8 cellular contexts compared by ENCODE assay signal in the genomic region with DNA sequence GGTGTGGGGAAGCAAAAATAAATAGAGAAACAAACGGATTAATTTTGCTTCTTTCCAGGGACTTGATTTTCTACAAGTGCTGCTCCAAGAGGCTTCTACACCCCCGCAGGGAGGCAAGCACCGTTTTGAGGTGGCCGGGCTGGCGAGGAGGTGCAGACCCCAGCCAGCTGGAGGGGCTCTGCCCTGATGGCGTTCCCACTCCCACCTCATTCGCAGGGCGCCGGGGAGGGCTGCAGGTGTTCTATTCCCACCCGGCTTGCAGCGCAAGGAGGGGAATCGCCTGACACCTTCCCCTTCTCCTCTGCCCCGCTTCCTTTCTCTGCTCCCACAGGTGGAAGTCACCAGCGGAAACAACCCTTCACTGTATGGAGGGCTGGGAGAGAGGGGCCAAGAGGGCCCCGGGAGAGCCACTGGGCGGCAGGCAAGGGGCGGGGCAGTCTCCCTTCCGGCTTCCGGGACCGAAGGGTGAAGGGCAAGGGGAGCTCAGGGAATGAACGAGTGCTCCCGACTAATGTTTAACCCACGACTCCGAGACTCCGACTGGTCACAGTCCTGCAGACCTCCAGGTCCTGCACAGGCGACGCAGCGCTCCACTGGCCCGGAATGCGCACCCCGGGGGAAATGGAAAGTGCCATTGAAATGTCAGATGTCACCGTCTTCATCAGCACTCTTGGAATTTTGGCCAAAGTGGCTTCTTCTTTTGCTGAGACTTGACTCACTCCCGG. TPM values are rescaled to one million over a fixed set of nuclear protein-coding genes. Genes with fewer than 3 reads are reported as not detected.
DNase-seq lines count a peak whose midpoint lies in the region; ATAC-seq and TF ChIP-seq lines count a peak whose summit lies in the region.

No MANE protein-coding gene starts in this region.

- TF ChIP-seq CTCF in dorsolateral prefrontal cortex (IDR thresholded peaks at IDR 0.05 in 54 of 56, conservative IDR thresholded peaks at IDR 0.05 in 2 of 56; ENCODE audit: low read depth in 1 of 56, partially characterized antibody in 56 of 56) (no peak), lung (IDR thresholded peaks at IDR 0.05; ENCODE audit: control extremely low read depth, extremely low read depth) (no peak)

- H3K9me3 ChIP-seq in HUES64 (ENCODE audit: insufficient read depth, low read depth, low read length) (no peaks in the 10 kb centered on the region), lung (ENCODE audit: control insufficient read depth in 2 of 2, insufficient read depth in 1 of 2, low read length in 1 of 2) (no peaks in the 10 kb centered on the region)

- H3K27ac Mint-ChIP-seq in stimulated activated naive B cell treated with anti-CD40 and anti-IgM and Interleukin-4, amounts not matched to agents 10 μg/mL and 1 μg/mL and 100 μg/mL, for 72 hours: peak overlapping the region; percentile 97

- H3K4me1 ChIP-seq in HUES64 (ENCODE audit: insufficient read depth, low read length) (no peaks in the 10 kb centered on the region), lung (ENCODE audit: control insufficient read depth in 2 of 2, insufficient read depth in 2 of 2, low read length in 2 of 2) (peaks cover 0 to 1% of the 10 kb centered on the region in 2 donors)

- H3K27ac ChIP-seq in HUES64 (ENCODE audit: low read depth, low read length): no peak overlapping the region
- H3K27ac ChIP-seq in dorsolateral prefrontal cortex: peak overlapping the region in 53 of 59 donors; percentile 4 to 92 (median 78)
- H3K27ac ChIP-seq in lung (ENCODE audit: low read depth in 1 of 2, low read length in 1 of 2): peak overlapping the region; percentile 76 to 77

- H3K36me3 ChIP-seq in HUES64 (ENCODE audit: insufficient read depth, low read length) (peaks cover 1% of the 10 kb centered on the region; the same call in 1 of the 2 replicates), lung (ENCODE audit: control insufficient read depth in 2 of 2, insufficient read depth in 2 of 2, low read length in 2 of 2) (no peaks in the 10 kb centered on the region)

- no peaks in the 10 kb centered on the region for H3K27me3 ChIP-seq in HUES64 (ENCODE audit: insufficient read depth, low read length)
- H3K27me3 ChIP-seq in dorsolateral prefrontal cortex: no peaks in the 10 kb centered on the region
- H3K27me3 ChIP-seq in lung (ENCODE audit: control insufficient read depth, insufficient read depth): no peaks in the 10 kb centered on the region

- H3K9me3 Mint-ChIP-seq in stimulated activated naive B cell treated with anti-CD40 and anti-IgM and Interleukin-4, amounts not matched to agents 10 μg/mL and 1 μg/mL and 100 μg/mL, for 72 hours: no peaks in the 10 kb centered on the region

- 4% methylated on average over 32 of the region's 33 CpGs for WGBS in HUES64
- WGBS in lung, 2 donors: 3 to 8% methylated on average over 33 of the region's 33 CpGs

- peak; percentile 58 for DNase-seq in ELR (ENCODE audit: low read depth)
- peak; percentile 14 for DNase-seq in T-helper 9 cell
- DNase-seq in dorsolateral prefrontal cortex: peak in 5 of 10 donors; percentile 22 to 61 (median 30)
- peak; percentile 62 for DNase-seq in lung (ENCODE audit: low spot score)
- peak; percentile 37 for DNase-seq in stimulated activated naive B cell treated with anti-CD40 and anti-IgM and Interleukin-4, amounts not matched to agents 10 μg/mL and 1 μg/mL and 100 μg/mL, for 72 hours

- H3K36me3 Mint-ChIP-seq in stimulated activated naive B cell treated with anti-CD40 and anti-IgM and Interleukin-4, amounts not matched to agents 10 μg/mL and 1 μg/mL and 100 μg/mL, for 72 hours: peaks cover 18 to 21% of the 10 kb centered on the region in 2 donors

- intact Hi-C loops in dorsolateral prefrontal cortex (cut with DNase I): loop anchor here (2.0 to 10.0 kb wide), 3 partner anchors 183 to 460 kb away; partner anchors contain the start of gene RALGPS2 (in 1 of the 2)

- H3K27me3 Mint-ChIP-seq in stimulated activated naive B cell treated with anti-CD40 and anti-IgM and Interleukin-4, amounts not matched to agents 10 μg/mL and 1 μg/mL and 100 μg/mL, for 72 hours: no peaks in the 10 kb centered on the region

- H3K4me3 ChIP-seq in HUES64 (ENCODE audit: low read length): peak overlapping the region; percentile 93
- H3K4me3 ChIP-seq in dorsolateral prefrontal cortex: peak overlapping the region; percentile 55 to 94 (median 82)
- H3K4me3 ChIP-seq in lung: peak overlapping the region; percentile 71

- H3K4me1 Mint-ChIP-seq in stimulated activated naive B cell treated with anti-CD40 and anti-IgM and Interleukin-4, amounts not matched to agents 10 μg/mL and 1 μg/mL and 100 μg/mL, for 72 hours: peaks cover 27 to 40% of the 10 kb centered on the region in 2 donors

- H3K4me3 Mint-ChIP-seq in stimulated activated naive B cell treated with anti-CD40 and anti-IgM and Interleukin-4, amounts not matched to agents 10 μg/mL and 1 μg/mL and 100 μg/mL, for 72 hours: peak overlapping the region; percentile 97 to 99

- peak overlapping the region; percentile 89 for H3K9ac ChIP-seq in HUES64 (ENCODE audit: low read depth, low read length)

- peak; percentile 47 for ATAC-seq in GM21390 (IDR thresholded peaks at IDR 0.05; ENCODE audit: unreplicated experiment)
- ATAC-seq in lung (ENCODE audit: insufficient read depth, low FRiP score): peak; percentile 61
- peak; percentile 36 to 44 for ATAC-seq in stimulated activated naive B cell treated with anti-CD40 and anti-IgM and Interleukin-4, amounts not matched to agents 10 μg/mL and 1 μg/mL and 100 μg/mL, for 72 hours (replicated peaks)
- no peak for ATAC-seq in GM18861 (IDR thresholded peaks at IDR 0.05; ENCODE audit: unreplicated experiment)

RNA-seq across cellular contexts. Expression of gene TEX35, which starts 29.1 kb away (rescaled TPM):
- not detected for polyA plus RNA-seq in HUES64 (2013, experiment 1 of 2)
- not detected for polyA plus RNA-seq in HUES64 (2013, experiment 2 of 2)
- under 1 TPM in 5 of 120 experiments, not detected in 115; 0.11 to 0.63 (median 0.36) TPM for total RNA-seq in dorsolateral prefrontal cortex
- not detected for total RNA-seq in lung
- polyA plus RNA-seq in lung: not detected

RNA-seq across cellular contexts. Expression of gene CLEC20A, which starts 45.2 kb away (rescaled TPM):
- not detected for polyA plus RNA-seq in HUES64 (2013, experiment 1 of 2)
- not detected for polyA plus RNA-seq in HUES64 (2013, experiment 2 of 2)
- total RNA-seq in dorsolateral prefrontal cortex: under 1 TPM in 6 of 120 experiments, not detected in 114; 0.48 to 0.94 (median 0.50) TPM
- not detected for total RNA-seq in lung
- polyA plus RNA-seq in lung: under 1 TPM in 1 of 2 donors, not detected in 1; 0.14 TPM
